Comparison of ENCODE assay signal across 13 cellular contexts in genomic region chr6:16344756-16345155, GRCh38.
DNase-seq lines count a peak whose midpoint lies in the region; ATAC-seq, FAIRE-seq and TF ChIP-seq lines count a peak whose summit lies in the region.
"Had no signal": no experiment of that assay in that cellular context is flagged by ENCODE, and none has a peak within 500 bp of the region (broad histone marks: within the 10 kb centered on the region; RNA-seq: fewer than 3 reads in every experiment).

No MANE protein-coding gene starts in this region.

- H3K79me2 ChIP-seq in fibroblast of lung (ENCODE audit: control insufficient read depth, insufficient read depth, low read length), result no peaks in the 10 kb centered on the region
- no peaks in the 10 kb centered on the region for H3K79me2 ChIP-seq in smooth muscle cell (ENCODE audit: low read depth)

- H3K27ac ChIP-seq in fibroblast of lung (ENCODE audit: insufficient read depth, low read length) (peak overlapping the region; percentile 84), smooth muscle cell (ENCODE audit: low read depth) (peak overlapping the region; percentile 74)

- H3K4me1 ChIP-seq in fibroblast of lung (ENCODE audit: control insufficient read depth, extremely low read depth, insufficient read depth, low read length) (peaks cover 17% of the 10 kb centered on the region), smooth muscle cell (ENCODE audit: low read depth) (peaks cover 14% of the 10 kb centered on the region)
- H3K4me1 ChIP-seq: breast epithelium had no signal

- H3K27me3 ChIP-seq in fibroblast of lung (ENCODE audit: control insufficient read depth, insufficient read depth, low read length) (no peaks in the 10 kb centered on the region), smooth muscle cell (ENCODE audit: low read depth) (no peaks in the 10 kb centered on the region)
- H3K27me3 ChIP-seq: breast epithelium, upper lobe of left lung had no signal

- no peaks in the 10 kb centered on the region for H4K20me1 ChIP-seq in fibroblast of lung (ENCODE audit: control insufficient read depth, extremely low read depth, insufficient read depth, low read length)
- peaks cover 39% of the 10 kb centered on the region for H4K20me1 ChIP-seq in smooth muscle cell (ENCODE audit: low read depth)

- H3K36me3 ChIP-seq in fibroblast of lung (ENCODE audit: control insufficient read depth, insufficient read depth, low read length) (no peaks in the 10 kb centered on the region), smooth muscle cell (ENCODE audit: low read depth) (no peaks in the 10 kb centered on the region)
- H3K36me3 ChIP-seq: breast epithelium, upper lobe of left lung had no signal

- H3F3A ChIP-seq in smooth muscle cell (ENCODE audit: low read depth), result peaks cover 5% of the 10 kb centered on the region

- H3K4me2 ChIP-seq in fibroblast of lung (ENCODE audit: extremely low read depth, insufficient read depth, low read length) (no peak overlapping the region), smooth muscle cell (peak overlapping the region; percentile 61)

- DNase-seq in H4 (ENCODE audit: low spot score) (peak; percentile 89), RCC 7860 (ENCODE audit: low spot score) (peak; percentile 35), fibroblast of lung (ENCODE audit: low read depth in 2 of 2) (peak; percentile 79 to 86), smooth muscle cell (lab: John Stamatoyannopoulos, UW; ENCODE audit: unreplicated experiment) (no peak), RPMI8226 (no peak)
- no peak for DNase-seq in activated CD4-positive, alpha-beta T cell treated with anti-CD3 and anti-CD28 coated beads, Interleukin-2, amount 50 U/mL, for 4 hours
- DNase-seq: CD8-positive, alpha-beta T cell; NCI-H187 treated with DMSO at 0.1 percent for 48 hours; retina; stimulated activated CD4-positive, alpha-beta T cell treated with anti-CD3 and anti-CD28 coated beads, Interleukin-2, amount 100 ng/mL, for 24 hours; upper lobe of left lung had no signal

- H2AFZ ChIP-seq in fibroblast of lung (ENCODE audit: low read length) (no peak overlapping the region), smooth muscle cell (ENCODE audit: low read depth) (no peak overlapping the region)

- no peak for FAIRE-seq in RCC 7860 (lab: Jason Lieb, UNC)

- H3K9ac ChIP-seq in fibroblast of lung (ENCODE audit: insufficient read depth, low read length) (no peak overlapping the region), smooth muscle cell (ENCODE audit: low read depth) (peak overlapping the region; percentile 32)

- WGBS in smooth muscle cell (ENCODE audit: low lambda C conversion rate), result 71% methylated on average over 6 of the region's 6 CpGs

- ATAC-seq in GM21737 (IDR thresholded peaks at IDR 0.05; ENCODE audit: unreplicated experiment), result no peak
- ATAC-seq: CD8-positive, alpha-beta T cell had no signal

- H3K9me3 ChIP-seq in fibroblast of lung (ENCODE audit: control insufficient read depth, insufficient read depth, low read depth, low read length) (no peaks in the 10 kb centered on the region), smooth muscle cell (replicated peaks; ENCODE audit: low read depth) (no peaks in the 10 kb centered on the region)
- H3K9me3 ChIP-seq: breast epithelium, upper lobe of left lung had no signal

- TF ChIP-seq CTCF in fibroblast of lung (conservative IDR thresholded peaks at IDR 0.05 in 1 of 2, IDR thresholded peaks at IDR 0.05 in 1 of 2; ENCODE audit: low read depth in 1 of 2, low read length in 2 of 2) (no peak), smooth muscle cell (IDR thresholded peaks at IDR 0.05; ENCODE audit: borderline replicate concordance, insufficient read depth, poor library complexity, severe bottlenecking) (no peak)

- H3K4me3 ChIP-seq in fibroblast of lung (replicated peaks in 1 of 4; ENCODE audit: control extremely low read depth in 1 of 4, insufficient read depth in 1 of 4, low read depth in 3 of 4, low read length in 4 of 4) (no peak overlapping the region), smooth muscle cell (no peak overlapping the region)
- H3K4me3 ChIP-seq: breast epithelium, upper lobe of left lung had no signal

Comparison
In these comparisons a context has a peak if more than half of its experiments do, and no peak if none do; other contexts are left out.
1. DNase-seq: peak in H4 (single experiment), RCC 7860 (single experiment) and fibroblast of lung (2 of 2); none in smooth muscle cell (single experiment), activated CD4-positive, alpha-beta T cell treated with anti-CD3 and anti-CD28 coated beads, Interleukin-2, amount 50 U/mL, for 4 hours (0 of 2) and RPMI8226 (single experiment).